23 cellular contexts compared by ENCODE assay signal in the genomic region with DNA sequence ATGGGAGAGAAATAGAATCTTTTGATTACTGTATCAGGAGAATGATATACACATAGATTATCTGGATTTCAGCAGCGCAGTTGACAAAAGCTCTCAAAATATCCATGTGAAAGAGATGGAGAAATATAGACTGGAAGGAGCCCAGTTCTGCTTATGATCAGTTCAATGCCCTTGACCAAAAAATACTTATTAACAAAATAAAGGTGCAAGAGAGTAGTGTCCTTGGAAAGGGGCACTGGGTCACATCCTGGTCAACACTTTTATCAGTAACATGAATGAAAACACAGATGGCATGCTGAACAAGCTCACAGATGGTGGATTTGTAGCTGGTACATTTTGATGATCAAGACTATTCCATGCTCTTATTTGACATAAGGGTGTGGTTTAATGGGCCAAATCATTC.
"Had no signal": no experiment of that assay in that cellular context is flagged by ENCODE, and none has a peak within 500 bp of the region (broad histone marks: within the 10 kb centered on the region; RNA-seq: fewer than 3 reads in every experiment).

No MANE protein-coding gene starts in this region.

- H3K79me2 ChIP-seq: hepatocyte had no signal

- ATAC-seq: foreskin keratinocyte; gastroesophageal sphincter; heart left ventricle; lower lobe of right lung; natural killer cell; pancreas; sciatic nerve; stimulated activated effector memory CD8-positive, alpha-beta T cell treated with anti-CD3 and anti-CD28 coated beads, Interleukin-12 subunit alpha, Interleukin-12 subunit beta, amount 100 ng/mL, for 72 hours had no signal

- H2AFZ ChIP-seq: hepatocyte had no signal

- H3K4me2 ChIP-seq: hepatocyte had no signal

- H3K27me3 ChIP-seq: esophagus muscularis mucosa, gastroesophageal sphincter, heart left ventricle, hepatocyte, neutrophil, pancreas, stomach, testis, tibial artery had no signal

- H3K4me3 ChIP-seq: coronary artery, esophagus muscularis mucosa, gastroesophageal sphincter, heart left ventricle, hepatocyte, left ventricle myocardium inferior, lower lobe of right lung, pancreas, stomach, testis, tibial artery had no signal

- FAIRE-seq: endothelial cell of umbilical vein, kidney, pancreas had no signal

- H3K27ac ChIP-seq: coronary artery, esophagus muscularis mucosa, foreskin keratinocyte, gastroesophageal sphincter, heart left ventricle, hepatocyte, left ventricle myocardium inferior, lower lobe of right lung, neutrophil, pancreas, stomach, testis, tibial artery had no signal

- H3K36me3 ChIP-seq: esophagus muscularis mucosa, gastroesophageal sphincter, heart left ventricle, left ventricle myocardium inferior, lower lobe of right lung, neutrophil, pancreas, stomach, tibial artery had no signal

- H3K9me3 ChIP-seq: esophagus muscularis mucosa, gastroesophageal sphincter, heart left ventricle, left ventricle myocardium inferior, lower lobe of right lung, neutrophil, pancreas, stomach, testis, tibial artery had no signal

- H3K4me1 ChIP-seq: foreskin keratinocyte, lower lobe of right lung, pancreas, stomach, testis, tibial artery had no signal

- DNase-seq: dermis blood vessel endothelial cell; effector memory CD4-positive, alpha-beta T cell; foreskin keratinocyte; heart left ventricle; kidney; left ventricle myocardium inferior; lower lobe of right lung; natural killer cell; pancreas; stimulated activated CD4-positive, alpha-beta T cell treated with anti-CD3 and anti-CD28 coated beads, Interleukin-2, amount 100 ng/mL, for 24 hours; stimulated activated CD4-positive, alpha-beta T cell treated with anti-CD3 and anti-CD28 coated beads, Interleukin-4, amount 100 ng/mL, for 24 hours; stimulated activated naive CD4-positive, alpha-beta T cell treated with Interleukin-2 at 50 U/mL for 16 hours; stomach; testis; tibial artery had no signal
